ENCODE assay signal across 8 cellular contexts in genomic region chr10:23095966-23096813, GRCh38. TPM values are rescaled to one million over a fixed set of nuclear protein-coding genes. Genes with fewer than 3 reads are reported as not detected.
DNase-seq lines count a peak whose midpoint lies in the region; ATAC-seq lines count a peak whose summit lies in the region.

No MANE protein-coding gene starts in this region.

- peak; percentile 54 for ATAC-seq in GM21786 (IDR thresholded peaks at IDR 0.05; ENCODE audit: unreplicated experiment)

- peak overlapping the region; percentile 44 for H3K9ac ChIP-seq in endocrine pancreas (ENCODE audit: control insufficient read depth, insufficient read depth, low read length)

- no peaks in the 10 kb centered on the region for H3K27me3 ChIP-seq in endocrine pancreas (ENCODE audit: control insufficient read depth, insufficient read depth, low read length)

- DNase-seq in DMS79 treated with DMSO at 0.1 percent for 48 hours (lab: John Stamatoyannopoulos, UW) (peak; percentile 16), DMS79 (lab: John Stamatoyannopoulos, UW) (no peak), KBM-7 (peak; percentile 71), medulla oblongata (ENCODE audit: extremely low spot score) (peak; percentile 70)
- DNase-seq in activated CD4-positive, alpha-beta T cell treated with anti-CD3 and anti-CD28 coated beads, Interleukin-2, amount 10 ng/mL, durations not matched to agents 24 days and 14 days, result peak; percentile 80

- no peaks in the 10 kb centered on the region for H3K9me3 ChIP-seq in endocrine pancreas (ENCODE audit: control insufficient read depth, low read length)

- in situ Hi-C loops in KBM-7 (cut with MboI; ENCODE audit: low pct_unique_long_range_greater_than_20kb, low sequenced_read_pairs), result no loop called here

- H3K36me3 ChIP-seq in endocrine pancreas (ENCODE audit: control insufficient read depth, insufficient read depth, low read length), result no peaks in the 10 kb centered on the region

- peaks cover 17% of the 10 kb centered on the region for H3K27me3 Mint-ChIP-seq in activated CD4-positive, alpha-beta T cell treated with anti-CD3 and anti-CD28 coated beads, Interleukin-2, amount 10 ng/mL, durations not matched to agents 24 days and 14 days
- no peaks in the 10 kb centered on the region for H3K27me3 Mint-ChIP-seq in stimulated activated naive CD8-positive, alpha-beta T cell treated with anti-CD3 and anti-CD28 coated beads, Interleukin-15, Interleukin-2, amounts not matched to agents 100 ng/mL and 50 ng/mL, for 24 hours

- peaks cover 9% of the 10 kb centered on the region for H3K36me3 Mint-ChIP-seq in activated CD4-positive, alpha-beta T cell treated with anti-CD3 and anti-CD28 coated beads, Interleukin-2, amount 10 ng/mL, durations not matched to agents 24 days and 14 days (ENCODE audit: low read depth)
- H3K36me3 Mint-ChIP-seq in stimulated activated naive CD8-positive, alpha-beta T cell treated with anti-CD3 and anti-CD28 coated beads, Interleukin-15, Interleukin-2, amounts not matched to agents 100 ng/mL and 50 ng/mL, for 24 hours (ENCODE audit: low read depth), result peaks cover 7% of the 10 kb centered on the region

- H3K4me3 Mint-ChIP-seq in activated CD4-positive, alpha-beta T cell treated with anti-CD3 and anti-CD28 coated beads, Interleukin-2, amount 10 ng/mL, durations not matched to agents 24 days and 14 days, result peak overlapping the region; percentile 89
- H3K4me3 Mint-ChIP-seq in stimulated activated naive CD8-positive, alpha-beta T cell treated with anti-CD3 and anti-CD28 coated beads, Interleukin-15, Interleukin-2, amounts not matched to agents 100 ng/mL and 50 ng/mL, for 24 hours, result peak overlapping the region; percentile 93

- peaks cover 47% of the 10 kb centered on the region for H3K4me1 Mint-ChIP-seq in activated CD4-positive, alpha-beta T cell treated with anti-CD3 and anti-CD28 coated beads, Interleukin-2, amount 10 ng/mL, durations not matched to agents 24 days and 14 days
- peaks cover 48% of the 10 kb centered on the region for H3K4me1 Mint-ChIP-seq in stimulated activated naive CD8-positive, alpha-beta T cell treated with anti-CD3 and anti-CD28 coated beads, Interleukin-15, Interleukin-2, amounts not matched to agents 100 ng/mL and 50 ng/mL, for 24 hours (ENCODE audit: low read depth)

- H3K27ac Mint-ChIP-seq in activated CD4-positive, alpha-beta T cell treated with anti-CD3 and anti-CD28 coated beads, Interleukin-2, amount 10 ng/mL, durations not matched to agents 24 days and 14 days, result peak overlapping the region; percentile 93
- peak overlapping the region; percentile 92 for H3K27ac Mint-ChIP-seq in stimulated activated naive CD8-positive, alpha-beta T cell treated with anti-CD3 and anti-CD28 coated beads, Interleukin-15, Interleukin-2, amounts not matched to agents 100 ng/mL and 50 ng/mL, for 24 hours

- intact Hi-C loops in activated CD4-positive, alpha-beta T cell treated with anti-CD3 and anti-CD28 coated beads, Interleukin-2, amount 10 ng/mL, durations not matched to agents 24 days and 14 days (cut with micrococcal nuclease), result loop anchor here (5.0 to 10.0 kb wide), 7 partner anchors 341 to 1919 kb away; partner anchors contain the start of genes ARHGAP21, DNAJC1, ENKUR and OTUD1

- H3K4me3 ChIP-seq in endocrine pancreas (ENCODE audit: control insufficient read depth, insufficient read depth, low read length), result peak overlapping the region; percentile 70

- H3K4me1 ChIP-seq in endocrine pancreas (ENCODE audit: control insufficient read depth, insufficient read depth, low read length), result peaks cover 8% of the 10 kb centered on the region

- H3K9me3 Mint-ChIP-seq in activated CD4-positive, alpha-beta T cell treated with anti-CD3 and anti-CD28 coated beads, Interleukin-2, amount 10 ng/mL, durations not matched to agents 24 days and 14 days, result peaks cover 18% of the 10 kb centered on the region
- peaks cover 20% of the 10 kb centered on the region for H3K9me3 Mint-ChIP-seq in stimulated activated naive CD8-positive, alpha-beta T cell treated with anti-CD3 and anti-CD28 coated beads, Interleukin-15, Interleukin-2, amounts not matched to agents 100 ng/mL and 50 ng/mL, for 24 hours

RNA-seq across cellular contexts. Expression of gene MSRB2, which starts 0.8 kb away (rescaled TPM):
- total RNA-seq in activated CD4-positive, alpha-beta T cell treated with anti-CD3 and anti-CD28 coated beads, Interleukin-2, amount 10 ng/mL, durations not matched to agents 24 days and 14 days, result 3.3 and 3.9 TPM in 2 replicates
